In the genomic region with DNA sequence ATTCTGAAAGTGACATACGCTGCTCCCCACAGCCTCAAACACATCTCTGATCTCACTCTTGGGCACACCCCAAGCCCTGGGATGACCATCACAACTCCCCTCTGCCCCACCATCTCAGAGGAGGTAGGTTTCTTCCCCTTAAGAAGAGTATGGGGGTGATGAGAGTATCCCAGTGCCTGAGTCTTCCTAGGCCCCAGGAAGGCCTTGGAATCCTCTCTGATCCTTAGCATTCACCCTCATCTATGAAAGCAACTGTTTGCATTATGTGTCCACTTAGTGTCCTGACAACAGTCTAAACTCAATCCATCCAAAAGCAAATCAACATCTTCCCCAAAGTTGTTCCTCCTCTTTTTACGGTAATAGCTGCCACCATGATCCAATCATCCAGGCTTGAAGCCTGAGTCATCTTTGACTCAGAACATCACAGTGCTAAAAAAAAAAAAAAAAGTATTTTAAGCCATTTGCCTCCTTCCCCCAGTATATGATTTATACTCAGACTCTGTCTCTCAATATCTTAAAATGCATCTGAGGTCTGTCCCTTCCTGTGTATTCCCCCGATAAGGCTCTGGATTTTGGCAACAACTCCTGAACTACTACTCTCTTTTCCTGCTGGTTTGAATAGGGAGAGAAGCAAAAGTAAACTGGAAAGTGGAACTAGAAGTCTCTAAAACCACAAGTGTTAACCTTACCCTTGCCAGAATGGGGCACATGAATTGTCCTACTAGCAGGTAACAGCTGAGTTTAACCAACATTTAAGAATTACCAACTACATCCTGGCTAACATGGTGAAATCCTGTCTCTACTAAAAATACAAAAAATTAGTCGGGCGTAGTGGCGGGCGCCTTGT, we compare ENCODE assay signal across 8 cellular contexts. TPM values are rescaled to one million over a fixed set of nuclear protein-coding genes. Genes with fewer than 3 reads are reported as not detected.
DNase-seq lines count a peak whose midpoint lies in the region; ATAC-seq, FAIRE-seq and TF ChIP-seq lines count a peak whose summit lies in the region.

No MANE protein-coding gene starts in this region.

- no peaks in the 10 kb centered on the region for H3K9me3 ChIP-seq in CD4-positive, alpha-beta memory T cell (ENCODE audit: control insufficient read depth in 1 of 2, low read length in 2 of 2)
- H3K9me3 ChIP-seq in tibial artery = no peaks in the 10 kb centered on the region

- H3K4me3 Mint-ChIP-seq in CD4-positive, alpha-beta memory T cell = peak overlapping the region in 4 of 8 donors; percentile 9 to 50 (median 32)
- H3K4me3 Mint-ChIP-seq in activated naive CD8-positive, alpha-beta T cell treated with anti-CD3 and anti-CD28 coated beads for 36 hours = peak overlapping the region; percentile 37

- no peaks in the 10 kb centered on the region for H3K27me3 Mint-ChIP-seq in CD4-positive, alpha-beta memory T cell
- H3K27me3 Mint-ChIP-seq in activated naive CD8-positive, alpha-beta T cell treated with anti-CD3 and anti-CD28 coated beads for 36 hours = no peaks in the 10 kb centered on the region

- no peak overlapping the region for H3K27ac ChIP-seq in CD4-positive, alpha-beta memory T cell (ENCODE audit: low read depth, low read length)
- H3K27ac ChIP-seq in tibial artery = peak overlapping the region; percentile 69 to 76

- no peaks in the 10 kb centered on the region for H3K27me3 ChIP-seq in CD4-positive, alpha-beta memory T cell (ENCODE audit: insufficient read depth, low read length)
- no peaks in the 10 kb centered on the region for H3K27me3 ChIP-seq in tibial artery

- peak; percentile 34 for ATAC-seq in GM19463 (IDR thresholded peaks at IDR 0.05; ENCODE audit: unreplicated experiment)
- ATAC-seq in HG03469 (IDR thresholded peaks at IDR 0.05; ENCODE audit: unreplicated experiment) = peak; percentile 21

- DNase-seq in CD4-positive, alpha-beta memory T cell = no peak
- peak; percentile 6 for DNase-seq in activated naive CD8-positive, alpha-beta T cell treated with anti-CD3 and anti-CD28 coated beads for 36 hours
- DNase-seq in hepatic stellate cell (ENCODE audit: low spot score) (peak; percentile 81), tibial artery (no peak), D721Med (ENCODE audit: insufficient read length, low spot score) (no peak), UCSD-AML1 (lab: John Stamatoyannopoulos, UW; ENCODE audit: unreplicated experiment) (no peak)

- peaks cover 17% of the 10 kb centered on the region for H3K4me1 ChIP-seq in CD4-positive, alpha-beta memory T cell (ENCODE audit: insufficient read depth, low read length)
- H3K4me1 ChIP-seq in tibial artery = peaks cover 0 to 14% (median 2%) of the 10 kb centered on the region in 4 donors

- H3K36me3 Mint-ChIP-seq in CD4-positive, alpha-beta memory T cell = peaks cover 18 to 19% of the 10 kb centered on the region in 2 donors
- peaks cover 38% of the 10 kb centered on the region for H3K36me3 Mint-ChIP-seq in activated naive CD8-positive, alpha-beta T cell treated with anti-CD3 and anti-CD28 coated beads for 36 hours

- TF ChIP-seq CTCF in tibial artery (IDR thresholded peaks at IDR 0.05) = no peak
- no peak for TF ChIP-seq CTCF in D721Med (IDR thresholded peaks at IDR 0.05; ENCODE audit: insufficient read depth, missing control alignments)

- intact Hi-C loops in CD4-positive, alpha-beta memory T cell (cut with micrococcal nuclease) = no loop called here
- intact Hi-C loops in tibial artery (cut with DNase I; ENCODE audit: low total_unique reads) = no loop called here

- peaks cover 8 to 16% (median 11%) of the 10 kb centered on the region in 4 donors for H3K4me1 Mint-ChIP-seq in CD4-positive, alpha-beta memory T cell
- peaks cover 31% of the 10 kb centered on the region for H3K4me1 Mint-ChIP-seq in activated naive CD8-positive, alpha-beta T cell treated with anti-CD3 and anti-CD28 coated beads for 36 hours

- H3K36me3 ChIP-seq in CD4-positive, alpha-beta memory T cell (ENCODE audit: insufficient read depth, low read length) = peaks cover 4% of the 10 kb centered on the region
- H3K36me3 ChIP-seq in tibial artery = peaks cover 6 to 19% (median 12%) of the 10 kb centered on the region in 3 donors

- no peak overlapping the region for H3K4me3 ChIP-seq in CD4-positive, alpha-beta memory T cell (ENCODE audit: low read length in 2 of 2)
- H3K4me3 ChIP-seq in tibial artery = peak overlapping the region in 1 of 2 donors; percentile 1

- no peak for FAIRE-seq in D721Med (lab: Jason Lieb, UNC)

- CTCF ChIA-PET in CD4-positive, alpha-beta memory T cell (lab: Charles Lee; ENCODE audit: partially characterized antibody) = no interaction called here

- H3K9me3 Mint-ChIP-seq in CD4-positive, alpha-beta memory T cell = peaks cover 0 to 2% (median 0%) of the 10 kb centered on the region in 8 donors
- peaks cover 8% of the 10 kb centered on the region for H3K9me3 Mint-ChIP-seq in activated naive CD8-positive, alpha-beta T cell treated with anti-CD3 and anti-CD28 coated beads for 36 hours

- H3K27ac Mint-ChIP-seq in CD4-positive, alpha-beta memory T cell = peak overlapping the region in 5 of 7 donors; percentile 2 to 86 (median 57)
- peak overlapping the region; percentile 94 for H3K27ac Mint-ChIP-seq in activated naive CD8-positive, alpha-beta T cell treated with anti-CD3 and anti-CD28 coated beads for 36 hours

- POLR2A ChIA-PET in CD4-positive, alpha-beta memory T cell (lab: Charles Lee; ENCODE audit: partially characterized antibody) = no interaction called here

RNA-seq across cellular contexts. Expression of a gene that starts 22.5 kb away (rescaled TPM):
- 1 to 10 TPM; 7.3 to 7.4 TPM for total RNA-seq in CD4-positive, alpha-beta memory T cell
- 1 to 10 TPM; 2.0 to 2.6 TPM for polyA plus RNA-seq in CD4-positive, alpha-beta memory T cell
- 1 to 10 TPM; 1.6 to 2.0 TPM for total RNA-seq in activated naive CD8-positive, alpha-beta T cell treated with anti-CD3 and anti-CD28 coated beads for 36 hours

RNA-seq across cellular contexts. Expression of a gene that starts 39.3 kb away (rescaled TPM):
- total RNA-seq in CD4-positive, alpha-beta memory T cell = 10 to 100 TPM; 46.1 to 48.9 TPM
- 10 to 100 TPM; 78.4 to 88.2 TPM for polyA plus RNA-seq in CD4-positive, alpha-beta memory T cell
- 10 to 100 TPM; 79.5 to 85.9 TPM for total RNA-seq in activated naive CD8-positive, alpha-beta T cell treated with anti-CD3 and anti-CD28 coated beads for 36 hours

RNA-seq across cellular contexts. Expression of a gene that starts 40.2 kb away (rescaled TPM):
- total RNA-seq in CD4-positive, alpha-beta memory T cell = not detected
- polyA plus RNA-seq in CD4-positive, alpha-beta memory T cell = not detected
- not detected for total RNA-seq in activated naive CD8-positive, alpha-beta T cell treated with anti-CD3 and anti-CD28 coated beads for 36 hours

RNA-seq across cellular contexts. Expression of a gene that starts 58.6 kb away (rescaled TPM):
- total RNA-seq in CD4-positive, alpha-beta memory T cell = 1 to 10 TPM; 1.2 to 1.4 TPM
- polyA plus RNA-seq in CD4-positive, alpha-beta memory T cell = 1 to 10 TPM; 2.1 to 3.4 TPM
- total RNA-seq in activated naive CD8-positive, alpha-beta T cell treated with anti-CD3 and anti-CD28 coated beads for 36 hours = 1 to 10 TPM; 5.8 to 6.0 TPM

Comparison
In these comparisons a context has a peak if more than half of its experiments do, and no peak if none do; other contexts are left out.
1. DNase-seq: peak in activated naive CD8-positive, alpha-beta T cell treated with anti-CD3 and anti-CD28 coated beads for 36 hours (single experiment) and hepatic stellate cell (single experiment); none in CD4-positive, alpha-beta memory T cell (0 of 5), tibial artery (0 of 2), D721Med (single experiment) and UCSD-AML1 (single experiment).